8 cellular contexts compared by ENCODE assay signal in the genomic region with DNA sequence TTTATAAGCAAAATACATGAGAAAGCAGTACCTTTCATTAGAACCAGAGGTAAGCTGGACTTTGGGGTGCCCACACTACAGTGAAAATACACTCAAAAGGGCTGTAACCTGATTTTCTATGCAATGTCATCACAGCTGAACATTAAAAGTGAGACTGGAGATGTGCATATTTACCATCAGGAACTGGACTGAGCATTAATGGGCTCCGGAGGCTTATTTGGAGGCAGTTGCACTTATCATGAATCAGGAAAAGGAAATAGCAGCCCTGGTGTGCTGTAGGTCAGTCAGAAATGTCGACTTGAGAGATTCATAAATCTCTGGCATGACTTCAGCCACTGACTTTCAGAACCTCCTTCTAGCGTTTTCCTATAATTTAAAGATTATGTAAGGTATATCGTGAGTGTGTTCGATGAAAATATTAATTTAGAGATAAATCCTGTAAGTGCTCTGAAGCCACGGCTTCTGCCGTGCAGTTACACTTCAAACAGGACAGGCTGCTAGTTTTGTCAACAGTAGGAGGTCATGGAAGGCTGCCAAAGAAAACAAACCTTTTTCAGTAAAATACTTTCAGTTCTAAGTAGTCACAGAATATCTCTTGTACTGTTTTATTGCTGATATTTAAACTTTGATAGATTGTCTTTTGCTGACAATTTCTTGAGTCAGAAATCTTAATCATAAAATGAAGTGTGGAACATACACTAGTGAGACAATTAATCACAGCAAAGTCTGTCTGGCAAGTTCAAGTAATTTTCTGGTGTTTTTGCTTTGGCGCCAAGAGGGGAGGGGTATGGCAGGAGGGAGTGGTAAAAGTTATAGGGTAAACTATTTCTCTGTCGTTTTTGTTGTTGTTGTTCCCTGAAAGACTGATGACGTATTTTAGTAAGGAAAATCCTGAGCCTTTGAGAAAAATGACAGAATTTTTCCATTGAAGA.
DNase-seq lines count a peak whose midpoint lies in the region; TF ChIP-seq lines count a peak whose summit lies in the region.

No MANE protein-coding gene starts in this region.

- H3K79me2 ChIP-seq in mammary epithelial cell (ENCODE audit: insufficient read depth, low read length), result no peaks in the 10 kb centered on the region
- H3K79me2 ChIP-seq in OCI-LY7 (ENCODE audit: insufficient read depth, low read depth, low read length), result no peaks in the 10 kb centered on the region

- TF ChIP-seq CTCF in mammary epithelial cell (conservative IDR thresholded peaks at IDR 0.05 in 1 of 2, IDR thresholded peaks at IDR 0.05 in 1 of 2; ENCODE audit: extremely low read depth in 1 of 2, insufficient read depth in 1 of 2, low read depth in 1 of 2, low read length in 2 of 2) (no peak), GM10248 (IDR thresholded peaks at IDR 0.05; ENCODE audit: control extremely low read depth, extremely low read depth, low read depth, missing control alignments) (no peak), OCI-LY7 (conservative IDR thresholded peaks at IDR 0.05; ENCODE audit: low read length) (no peak)

- H2AFZ ChIP-seq in mammary epithelial cell (ENCODE audit: low read depth, low read length), result peak overlapping the region; percentile 68
- no peak overlapping the region for H2AFZ ChIP-seq in OCI-LY7 (ENCODE audit: low read length)

- 11% methylated on average over 10 of the region's 10 CpGs for WGBS in mammary epithelial cell (ENCODE audit: low coverage, missing lambda C conversion rate)
- 49 to 54% methylated on average over 4 to 5 of the region's 10 CpGs for WGBS in mesodermal cell (ENCODE audit: insufficient coverage in 2 of 2), 2 experiments

- H3K9ac ChIP-seq in mammary epithelial cell (ENCODE audit: insufficient read depth, low read length), result no peak overlapping the region

- H3K9me3 ChIP-seq in mammary epithelial cell (replicated peaks; ENCODE audit: insufficient read depth, low read length) (no peaks in the 10 kb centered on the region), mesodermal cell (ENCODE audit: control insufficient read depth, low read length) (no peaks in the 10 kb centered on the region), OCI-LY7 (ENCODE audit: low read length) (no peaks in the 10 kb centered on the region)

- peak overlapping the region in 2 of 3 experiments; percentile 8 to 11 for H3K4me3 ChIP-seq in mammary epithelial cell (replicated peaks in 1 of 3; ENCODE audit: insufficient read depth in 1 of 3, low read depth in 2 of 3, low read length in 3 of 3)
- H3K4me3 ChIP-seq in mesodermal cell (ENCODE audit: extremely low read depth, insufficient read depth, low read length, poor library complexity, severe bottlenecking), result no peak overlapping the region
- H3K4me3 ChIP-seq in OCI-LY7 (ENCODE audit: low read depth, low read length, poor library complexity, severe bottlenecking), result no peak overlapping the region

- in situ Hi-C loops in mammary epithelial cell (cut with MboI; ENCODE audit: low sequenced_read_pairs in 2 of 2), result no loop called here

- POLR2A ChIA-PET in GM10248 (lab: Yijun Ruan, JAX) (no interaction called here), OCI-LY7 (lab: Charles Lee) (no interaction called here)

- no peaks in the 10 kb centered on the region for H3K4me1 ChIP-seq in mammary epithelial cell (ENCODE audit: insufficient read depth, low read length)
- H3K4me1 ChIP-seq in mesodermal cell (ENCODE audit: control insufficient read depth, insufficient read depth, low read length, poor library complexity, severe bottlenecking), result peaks cover 6% of the 10 kb centered on the region
- no peaks in the 10 kb centered on the region for H3K4me1 ChIP-seq in OCI-LY7 (ENCODE audit: insufficient read depth, low read length, poor library complexity, severe bottlenecking)

- dilution Hi-C loops in mammary epithelial cell (cut with HindIII; ENCODE audit: low sequenced_read_pairs), result no loop called here

- CTCF ChIA-PET in mammary epithelial cell (lab: Charles Lee; ENCODE audit: low non-redundant PET) (no interaction called here), GM10248 (lab: Yijun Ruan, JAX) (no interaction called here), OCI-LY7 (lab: Charles Lee; ENCODE audit: unreplicated experiment) (no interaction called here)

- no peaks in the 10 kb centered on the region for H3K9me2 ChIP-seq in OCI-LY7 (ENCODE audit: insufficient read depth, low read length)

- H3K36me3 ChIP-seq in mammary epithelial cell (ENCODE audit: insufficient read depth, low read length) (no peaks in the 10 kb centered on the region), mesodermal cell (ENCODE audit: control insufficient read depth, insufficient read depth, low read length) (no peaks in the 10 kb centered on the region), OCI-LY7 (ENCODE audit: insufficient read depth, low read length) (no peaks in the 10 kb centered on the region)

- H3K27ac ChIP-seq in mammary epithelial cell (ENCODE audit: insufficient read depth, low read depth, low read length) (no peak overlapping the region), mesodermal cell (ENCODE audit: low read depth, low read length, severe bottlenecking) (peak overlapping the region; percentile 57), OCI-LY7 (ENCODE audit: low read depth, low read length, poor library complexity, severe bottlenecking) (no peak overlapping the region)

- BruUV-seq in mammary epithelial cell (replicated peaks; lab: Mats Ljungman, UMichigan) (no TSS peak), OCI-LY7 (replicated peaks; lab: Mats Ljungman, UMichigan) (no TSS peak)

- H3K27me3 ChIP-seq in mammary epithelial cell (ENCODE audit: insufficient read depth, low read length), result no peaks in the 10 kb centered on the region

- H4K20me1 ChIP-seq in mammary epithelial cell (ENCODE audit: insufficient read depth, low read length), result no peaks in the 10 kb centered on the region
- no peaks in the 10 kb centered on the region for H4K20me1 ChIP-seq in OCI-LY7 (ENCODE audit: insufficient read depth, low read length)

- H3K4me2 ChIP-seq in mammary epithelial cell (ENCODE audit: insufficient read depth, low read depth, low read length) (peak overlapping the region; percentile 72), OCI-LY7 (ENCODE audit: low read length) (no peak overlapping the region)

- DNase-seq in D341Med (ENCODE audit: low spot score), result peak; percentile 22
- peak; percentile 56 to 75 for DNase-seq in NCI-H1930 (lab: John Stamatoyannopoulos, UW)
- peak; percentile 17 for DNase-seq in mammary epithelial cell
- DNase-seq in activated CD4-positive, alpha-beta T cell treated with anti-CD3 and anti-CD28 coated beads, Interleukin-2, amount 50 U/mL, for 48 hours, result no peak
- no peak for DNase-seq in GM10248 (ENCODE audit: extremely low spot score)
- DNase-seq in OCI-LY7 (ENCODE audit: low spot score), result no peak
- DNase-seq in posterior cingulate gyrus, result no peak

- intact Hi-C loops in mammary epithelial cell (cut with micrococcal nuclease) (loop anchor here (10.0 kb wide), 1 partner anchor 126 kb away; no protein-coding TSS in a partner anchor), OCI-LY7 (cut with micrococcal nuclease; ENCODE audit: unreplicated experiment) (no loop called here), posterior cingulate gyrus (cut with DNase I) (no loop called here)

Comparison
In these comparisons a context has a peak if more than half of its experiments do, and no peak if none do; other contexts are left out.
1. DNase-seq: peak in D341Med (single experiment), NCI-H1930 (2 of 2) and mammary epithelial cell (single experiment); none in activated CD4-positive, alpha-beta T cell treated with anti-CD3 and anti-CD28 coated beads, Interleukin-2, amount 50 U/mL, for 48 hours (0 of 2), GM10248 (single experiment), OCI-LY7 (single experiment) and posterior cingulate gyrus (0 of 10).
2. H3K4me3 ChIP-seq: peak in mammary epithelial cell (2 of 3); none in mesodermal cell (single experiment) and OCI-LY7 (single experiment).